In genomic region chr6:30740540-30740870, GRCh38 we compare ENCODE assay signal across 12 cellular contexts. TPM values are rescaled to one million over a fixed set of nuclear protein-coding genes. Genes with fewer than 3 reads are reported as not detected.
DNase-seq lines count a peak whose midpoint lies in the region; ATAC-seq and TF ChIP-seq lines count a peak whose summit lies in the region.
"Had no signal": no experiment of that assay in that cellular context is flagged by ENCODE, and none has a peak within 500 bp of the region (broad histone marks: within the 10 kb centered on the region; RNA-seq: fewer than 3 reads in every experiment).

No MANE protein-coding gene starts in this region.

- DNase-seq in AG10803 (ENCODE audit: low read depth) (no peak), Calu3 (no peak), hepatic stellate cell (ENCODE audit: low spot score) (no peak), tibial artery (no peak), globus pallidus (ENCODE audit: low spot score) (no peak)
- DNase-seq in stimulated activated naive B cell treated with anti-CD40 and anti-IgM and Interleukin-4, amounts not matched to agents 10 μg/mL and 1 μg/mL and 100 μg/mL, for 72 hours: no peak
- DNase-seq: activated gamma-delta T cell, DMS 273 treated with DMSO at 0.1 percent for 48 hours, dorsolateral prefrontal cortex had no signal

- H3K27me3 ChIP-seq in muscle layer of colon (ENCODE audit: control insufficient read depth in 1 of 2, insufficient read depth in 2 of 2, low read length in 2 of 2): no peaks in the 10 kb centered on the region
- H3K27me3 ChIP-seq in tibial artery: no peaks in the 10 kb centered on the region
- H3K27me3 ChIP-seq: dorsolateral prefrontal cortex had no signal

- no peak for ATAC-seq in stimulated activated naive B cell treated with anti-CD40 and anti-IgM and Interleukin-4, amounts not matched to agents 10 μg/mL and 1 μg/mL and 100 μg/mL, for 72 hours (replicated peaks)
- ATAC-seq: sciatic nerve had no signal

- peaks cover 68% of the 10 kb centered on the region for H3K4me1 Mint-ChIP-seq in Calu3 (ENCODE audit: low read depth, unreplicated experiment)
- peaks cover 73% of the 10 kb centered on the region for H3K4me1 Mint-ChIP-seq in activated naive CD8-positive, alpha-beta T cell (ENCODE audit: low read depth)
- H3K4me1 Mint-ChIP-seq in stimulated activated naive B cell treated with anti-CD40 and anti-IgM and Interleukin-4, amounts not matched to agents 10 μg/mL and 1 μg/mL and 100 μg/mL, for 72 hours: peaks cover 48 to 71% of the 10 kb centered on the region in 2 donors

- no peaks in the 10 kb centered on the region for H3K9me3 Mint-ChIP-seq in Calu3 (ENCODE audit: low read depth, unreplicated experiment)
- no peaks in the 10 kb centered on the region for H3K9me3 Mint-ChIP-seq in activated naive CD8-positive, alpha-beta T cell (ENCODE audit: low read depth)
- peaks cover 1 to 8% of the 10 kb centered on the region in 2 donors for H3K9me3 Mint-ChIP-seq in stimulated activated naive B cell treated with anti-CD40 and anti-IgM and Interleukin-4, amounts not matched to agents 10 μg/mL and 1 μg/mL and 100 μg/mL, for 72 hours

- peak overlapping the region; percentile 50 for H3K27ac ChIP-seq in muscle layer of colon (ENCODE audit: low read depth, low read length)
- peak overlapping the region in 1 of 2 donors; percentile 97 for H3K27ac ChIP-seq in tibial artery

- intact Hi-C loops in Calu3 (cut with micrococcal nuclease; ENCODE audit: unreplicated experiment) (no loop called here), tibial artery (cut with DNase I; ENCODE audit: low total_unique reads) (loop anchor here (5.0 to 10.0 kb wide), 3 partner anchors 82 to 344 kb away; partner anchors contain the start of gene DDR1)

- H3K36me3 Mint-ChIP-seq in Calu3 (ENCODE audit: insufficient read depth, unreplicated experiment): peaks cover 96% of the 10 kb centered on the region
- H3K36me3 Mint-ChIP-seq in activated naive CD8-positive, alpha-beta T cell: peaks cover 21% of the 10 kb centered on the region
- peaks cover 40 to 61% of the 10 kb centered on the region in 2 donors for H3K36me3 Mint-ChIP-seq in stimulated activated naive B cell treated with anti-CD40 and anti-IgM and Interleukin-4, amounts not matched to agents 10 μg/mL and 1 μg/mL and 100 μg/mL, for 72 hours

- H3K27me3 Mint-ChIP-seq in Calu3 (ENCODE audit: unreplicated experiment): peaks cover 13% of the 10 kb centered on the region
- H3K27me3 Mint-ChIP-seq in activated naive CD8-positive, alpha-beta T cell: no peaks in the 10 kb centered on the region
- no peaks in the 10 kb centered on the region for H3K27me3 Mint-ChIP-seq in stimulated activated naive B cell treated with anti-CD40 and anti-IgM and Interleukin-4, amounts not matched to agents 10 μg/mL and 1 μg/mL and 100 μg/mL, for 72 hours

- TF ChIP-seq CTCF in AG10803 (conservative IDR thresholded peaks at IDR 0.05; ENCODE audit: low read length) (no peak), Calu3 (IDR thresholded peaks at IDR 0.05; ENCODE audit: unreplicated experiment) (no peak), tibial artery (IDR thresholded peaks at IDR 0.05) (no peak)

- peak overlapping the region; percentile 98 for H3K27ac Mint-ChIP-seq in Calu3 (ENCODE audit: unreplicated experiment)
- peak overlapping the region; percentile 89 for H3K27ac Mint-ChIP-seq in activated naive CD8-positive, alpha-beta T cell
- no peak overlapping the region for H3K27ac Mint-ChIP-seq in stimulated activated naive B cell treated with anti-CD40 and anti-IgM and Interleukin-4, amounts not matched to agents 10 μg/mL and 1 μg/mL and 100 μg/mL, for 72 hours

- peaks cover 33% of the 10 kb centered on the region for H3K4me1 ChIP-seq in muscle layer of colon (ENCODE audit: insufficient read depth, low read length)
- peaks cover 0 to 61% (median 37%) of the 10 kb centered on the region in 4 donors for H3K4me1 ChIP-seq in tibial artery

- BruUV-seq in Calu3 (replicated peaks; lab: Mats Ljungman, UMichigan): no TSS peak

- H3K4me3 ChIP-seq in AG10803 (ENCODE audit: low read length): peak overlapping the region; percentile 9
- H3K4me3 ChIP-seq in muscle layer of colon (ENCODE audit: low read depth in 1 of 2, low read length in 2 of 2): no peak overlapping the region
- H3K4me3 ChIP-seq in tibial artery: no peak overlapping the region

- H3K4me3 Mint-ChIP-seq in Calu3 (ENCODE audit: low read depth, unreplicated experiment): peak overlapping the region; percentile 93
- peak overlapping the region; percentile 93 for H3K4me3 Mint-ChIP-seq in activated naive CD8-positive, alpha-beta T cell
- H3K4me3 Mint-ChIP-seq in stimulated activated naive B cell treated with anti-CD40 and anti-IgM and Interleukin-4, amounts not matched to agents 10 μg/mL and 1 μg/mL and 100 μg/mL, for 72 hours: no peak overlapping the region

- H3K9ac ChIP-seq in muscle layer of colon (ENCODE audit: low read length): peak overlapping the region; percentile 93

- CTCF ChIA-PET in Calu3 (lab: Charles Lee): interaction anchor here (0.7 to 1.2 kb wide), 4 partner anchors 10 to 130 kb away, joined by 3 to 4 read pairs (median 3); no protein-coding TSS in a partner anchor

- no peaks in the 10 kb centered on the region for H3K9me3 ChIP-seq in muscle layer of colon (ENCODE audit: low read length)
- H3K9me3 ChIP-seq in tibial artery: no peaks in the 10 kb centered on the region

- peaks cover 57% of the 10 kb centered on the region for H3K36me3 ChIP-seq in muscle layer of colon (ENCODE audit: insufficient read depth, low read length)
- peaks cover 46 to 56% (median 55%) of the 10 kb centered on the region in 3 donors for H3K36me3 ChIP-seq in tibial artery

RNA-seq across cellular contexts. Expression of gene FLOT1, which starts 2.0 kb away (rescaled TPM):
- 240 and 243 TPM in 2 replicates for total RNA-seq in Calu3 (2022)

RNA-seq across cellular contexts. Expression of gene IER3, which starts 3.8 kb away (rescaled TPM):
- 270 and 458 TPM in 2 replicates for total RNA-seq in Calu3 (2022)

RNA-seq across cellular contexts. Expression of gene TUBB, which starts 20.4 kb away (rescaled TPM):
- 967 and 1,123 TPM in 2 replicates for total RNA-seq in Calu3 (2022)

RNA-seq across cellular contexts. Expression of gene MDC1, which starts 23.4 kb away (rescaled TPM):
- total RNA-seq in Calu3 (2022): 62.4 and 66.6 TPM in 2 replicates

RNA-seq across cellular contexts. Expression of gene NRM, which starts 49.7 kb away (rescaled TPM):
- 22.8 and 30.2 TPM in 2 replicates for total RNA-seq in Calu3 (2022)

Comparison
In these comparisons a context has a peak if more than half of its experiments do, and no peak if none do; other contexts are left out.
1. H3K4me3 Mint-ChIP-seq: peak in Calu3 (single experiment) and activated naive CD8-positive, alpha-beta T cell (single experiment); none in stimulated activated naive B cell treated with anti-CD40 and anti-IgM and Interleukin-4, amounts not matched to agents 10 μg/mL and 1 μg/mL and 100 μg/mL, for 72 hours (0 of 2).